ENCODE assay signal across 1 cellular context in genomic region chr16:68285683-68286082, GRCh38.
TF ChIP-seq lines count a peak whose summit lies in the region.

No MANE protein-coding gene starts in this region.

TF ChIP-seq in HepG2, 621 proteins besides CTCF, POLR2A, EP300 and RAD21:
- TF ChIP-seq ZNF121 (CRISPR knock-in tag; IDR thresholded peaks at IDR 0.05) (peak; percentile 75), NFATC3 (CRISPR knock-in tag; IDR thresholded peaks at IDR 0.05) (no peak), IKZF1 (IDR thresholded peaks at IDR 0.05) (no peak)
TF ChIP-seq in HepG2: peak in this region for 1.
